1 cellular context compared by ENCODE assay signal in the genomic region with DNA sequence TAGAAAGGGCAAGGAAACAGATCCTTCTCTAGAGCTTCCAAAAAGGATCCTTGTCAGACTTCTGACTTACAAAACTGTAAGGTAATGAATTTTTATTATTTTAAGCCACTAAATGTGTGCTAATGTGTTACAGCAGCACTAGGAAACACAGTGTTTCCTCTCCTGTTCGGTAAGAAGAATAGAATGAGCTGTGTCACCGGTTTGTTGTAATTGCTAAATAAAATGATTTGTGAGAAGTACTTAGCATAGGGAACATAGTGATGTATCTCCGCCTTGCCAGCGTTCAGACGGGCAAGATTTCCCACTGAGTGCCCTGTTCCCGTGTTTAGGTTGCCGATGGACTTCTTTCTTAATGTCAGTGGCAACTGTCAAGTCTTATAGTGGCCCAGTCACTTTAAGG.
A peak's percentile ranks its signal among the peaks of the same experiment; 100 is the strongest.
TF ChIP-seq lines count a peak whose summit lies in the region.

No MANE protein-coding gene starts in this region.

TF ChIP-seq in H1, 55 proteins besides CTCF, POLR2A, EP300 and RAD21:
- no peak for TF ChIP-seq SIX5 (IDR thresholded peaks at IDR 0.05; ENCODE audit: low read depth, low read length)
- no peak for TF ChIP-seq CBX5 (IDR thresholded peaks at IDR 0.05; ENCODE audit: low read depth, low read length)
- TF ChIP-seq POLR2AphosphoS5 (IDR thresholded peaks at IDR 0.05; ENCODE audit: low read depth, low read length), result peak; percentile 24; the same call in 1 of the 2 replicates
